Comparison of ENCODE assay signal across 8 cellular contexts in genomic region chr3:132722165-132723023, GRCh38. TPM values are rescaled to one million over a fixed set of nuclear protein-coding genes. Genes with fewer than 3 reads are reported as not detected.
DNase-seq lines count a peak whose midpoint lies in the region; ATAC-seq and TF ChIP-seq lines count a peak whose summit lies in the region.

Gene NPHP3 (minus strand): TSS chr3:132722409. CDS start chr3:132722355, 54 bp downstream.

- POLR2A ChIA-PET in GM10248 (lab: Yijun Ruan, JAX) = no interaction called here

- peaks cover 16 to 20% of the 10 kb centered on the region in 2 donors for H3K4me1 ChIP-seq in thyroid gland

- no peaks in the 10 kb centered on the region for H3K27me3 ChIP-seq in thyroid gland

- CTCF ChIA-PET in GM10248 (lab: Yijun Ruan, JAX) = interaction anchor here (1.0 kb wide), 1 partner anchor 9 kb away, joined by 3 read pairs; no protein-coding TSS in a partner anchor

- H3K4me3 ChIP-seq in thyroid gland (replicated peaks in 1 of 3) = peak within 1 kb of the TSS; percentile 45 to 93 (median 53)

- H3K36me3 ChIP-seq in thyroid gland = peaks cover 0 to 4% of the 10 kb centered on the region in 2 donors

- ATAC-seq in HG02610 (IDR thresholded peaks at IDR 0.05; ENCODE audit: unreplicated experiment) = peak; percentile 77

- peaks cover 40% of the 10 kb centered on the region for H3K4me1 Mint-ChIP-seq in activated naive CD8-positive, alpha-beta T cell (ENCODE audit: low read depth)
- peaks cover 44% of the 10 kb centered on the region for H3K4me1 Mint-ChIP-seq in osteocyte (ENCODE audit: unreplicated experiment)

- peak within 1 kb of the TSS; percentile 93 for H3K4me3 Mint-ChIP-seq in activated naive CD8-positive, alpha-beta T cell
- peak within 1 kb of the TSS; percentile 94 for H3K4me3 Mint-ChIP-seq in osteocyte (ENCODE audit: unreplicated experiment)

- peak; percentile 99 for DNase-seq in GM10248 (ENCODE audit: extremely low spot score)
- DNase-seq in NCI-H1092 treated with DMSO at 0.1 percent for 48 hours (lab: John Stamatoyannopoulos, UW) = peak; percentile 85
- peak; percentile 92 for DNase-seq in SKM-1 treated with dmso at 0.1 percent for 144 hours (lab: John Stamatoyannopoulos, UW; ENCODE audit: unreplicated experiment)
- peak; percentile 98 for DNase-seq in glomerular visceral epithelial cell (ENCODE audit: extremely low spot score)
- peak; percentile 99 for DNase-seq in osteocyte (ENCODE audit: extremely low spot score, unreplicated experiment)
- peak; percentile 97 for DNase-seq in thyroid gland

- no peaks in the 10 kb centered on the region for H3K9me3 ChIP-seq in thyroid gland

- peak within 1 kb of the TSS; percentile 87 for H3K27ac Mint-ChIP-seq in activated naive CD8-positive, alpha-beta T cell
- peak within 1 kb of the TSS; percentile 96 for H3K27ac Mint-ChIP-seq in osteocyte (ENCODE audit: unreplicated experiment)

- intact Hi-C loops in thyroid gland (cut with DNase I) = loop anchor here (5.0 kb wide), 1 partner anchor 855 kb away; no protein-coding TSS in a partner anchor

- no peak for TF ChIP-seq CTCF in GM10248 (IDR thresholded peaks at IDR 0.05; ENCODE audit: control extremely low read depth, extremely low read depth, low read depth, missing control alignments)
- TF ChIP-seq CTCF in osteocyte (IDR thresholded peaks at IDR 0.05) = peak; percentile 20
- peak in 1 of 6 experiments; percentile 27 for TF ChIP-seq CTCF in thyroid gland (IDR thresholded peaks at IDR 0.05)

- no peaks in the 10 kb centered on the region for H3K27me3 Mint-ChIP-seq in activated naive CD8-positive, alpha-beta T cell
- no peaks in the 10 kb centered on the region for H3K27me3 Mint-ChIP-seq in osteocyte (ENCODE audit: unreplicated experiment)

- H3K27ac ChIP-seq in thyroid gland = peak within 1 kb of the TSS; percentile 81 to 99 (median 84)

- WGBS in thyroid gland, 2 donors = 0 to 2% methylated on average over 3 to 20 of the region's 96 CpGs

- TF ChIP-seq POLR2A in thyroid gland (IDR thresholded peaks at IDR 0.05) = peak; percentile 55 to 95

- H3K36me3 Mint-ChIP-seq in activated naive CD8-positive, alpha-beta T cell = no peaks in the 10 kb centered on the region
- H3K36me3 Mint-ChIP-seq in osteocyte (ENCODE audit: unreplicated experiment) = peaks cover 12% of the 10 kb centered on the region

- H3K9me3 Mint-ChIP-seq in activated naive CD8-positive, alpha-beta T cell (ENCODE audit: low read depth) = no peaks in the 10 kb centered on the region
- no peaks in the 10 kb centered on the region for H3K9me3 Mint-ChIP-seq in osteocyte (ENCODE audit: unreplicated experiment)

RNA-seq across cellular contexts. Expression of gene NPHP3, which starts in this region (rescaled TPM):
- total RNA-seq in osteocyte = 26.4 and 27.2 TPM in 2 replicates
- total RNA-seq in thyroid gland = 10 to 100 TPM; 34.4 to 74.8 (median 63.9) TPM

Comparison
In these comparisons a context has a peak if more than half of its experiments do, and no peak if none do; other contexts are left out.
1. Peak in every context shown above with its lines: DNase-seq, ATAC-seq, H3K4me3 ChIP-seq and H3K27ac ChIP-seq.